ENCODE assay signal across 9 cellular contexts in the genomic region with DNA sequence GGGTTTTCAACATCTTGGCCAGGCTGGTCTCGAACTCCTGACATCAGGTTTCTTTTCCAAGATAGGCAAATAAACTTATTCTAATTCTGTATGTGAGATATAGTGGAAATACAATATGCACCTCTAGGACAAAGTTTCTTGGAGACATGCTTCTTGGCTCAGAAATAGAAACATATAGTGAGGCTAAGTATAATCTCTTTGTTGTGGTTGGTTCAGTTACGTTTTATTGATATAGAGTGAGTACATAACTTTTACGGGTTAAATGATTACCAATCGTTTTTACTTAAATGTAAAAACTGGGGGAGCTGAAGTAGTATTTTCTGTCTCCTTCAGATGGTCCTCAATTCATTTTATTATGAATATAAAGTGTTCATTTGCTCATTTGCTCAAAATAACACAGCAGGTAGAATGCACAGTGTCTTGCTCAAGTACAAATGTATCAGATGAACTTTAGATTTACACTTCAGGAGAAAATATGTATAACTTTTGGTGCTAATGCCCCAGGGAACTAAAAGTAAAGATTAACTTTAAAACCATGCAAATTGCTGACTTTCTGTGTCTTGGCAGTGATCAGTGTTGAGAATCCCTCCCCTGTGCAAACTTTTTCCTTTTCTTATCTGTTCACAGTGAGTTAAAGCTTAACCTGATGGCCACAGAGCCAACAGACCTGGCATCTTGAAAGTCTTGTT.
DNase-seq lines count a peak whose midpoint lies in the region; ATAC-seq and TF ChIP-seq lines count a peak whose summit lies in the region.
"Had no signal": no experiment of that assay in that cellular context is flagged by ENCODE, and none has a peak within 500 bp of the region (broad histone marks: within the 10 kb centered on the region; RNA-seq: fewer than 3 reads in every experiment).

No MANE protein-coding gene starts in this region.

- H3K4me3 Mint-ChIP-seq in activated CD4-positive, alpha-beta memory T cell treated with anti-CD3 and anti-CD28 coated beads, Interleukin-2, amount 10 ng/mL, durations not matched to agents 7 days and 5 days = no peak overlapping the region

- peaks cover 72% of the 10 kb centered on the region for H3K4me1 Mint-ChIP-seq in activated CD4-positive, alpha-beta memory T cell treated with anti-CD3 and anti-CD28 coated beads, Interleukin-2, amount 10 ng/mL, durations not matched to agents 7 days and 5 days

- TF ChIP-seq POLR2A in testis (IDR thresholded peaks at IDR 0.05) = no peak

- WGBS in testis, 2 donors = 67 to 70% methylated on average over 4 of the region's 4 CpGs

- H3K27ac ChIP-seq in ACC112 (ENCODE audit: low read depth, low read length) (peak overlapping the region; percentile 78; the same call in 1 of the 2 replicates), testis (peak overlapping the region in 1 of 2 donors; percentile 16)

- H3K27me3 ChIP-seq in ACC112 (ENCODE audit: insufficient read depth, low read length) = no peaks in the 10 kb centered on the region
- H3K27me3 ChIP-seq in testis = no peaks in the 10 kb centered on the region

- H3K9me3 ChIP-seq in testis = no peaks in the 10 kb centered on the region

- intact Hi-C loops in testis (cut with DNase I; ENCODE audit: low total_unique reads) = no loop called here

- peak; percentile 53 for ATAC-seq in GM19468 (IDR thresholded peaks at IDR 0.05; ENCODE audit: extremely low read depth, unreplicated experiment)

- H3K36me3 Mint-ChIP-seq in activated CD4-positive, alpha-beta memory T cell treated with anti-CD3 and anti-CD28 coated beads, Interleukin-2, amount 10 ng/mL, durations not matched to agents 7 days and 5 days (ENCODE audit: low read depth) = peaks cover 13% of the 10 kb centered on the region
- H3K36me3 Mint-ChIP-seq: IgD-negative memory B cell had no signal

- H3K4me3 ChIP-seq in ACC112 (ENCODE audit: low read depth, low read length) (no peak overlapping the region), testis (no peak overlapping the region)

- TF ChIP-seq CTCF in testis (IDR thresholded peaks at IDR 0.05) = no peak

- H3K4me1 ChIP-seq in ACC112 (ENCODE audit: control insufficient read depth, insufficient read depth, low read length, unreplicated experiment) (peaks cover 50% of the 10 kb centered on the region), testis (peaks cover 26% of the 10 kb centered on the region)

- H3K9me3 Mint-ChIP-seq in activated CD4-positive, alpha-beta memory T cell treated with anti-CD3 and anti-CD28 coated beads, Interleukin-2, amount 10 ng/mL, durations not matched to agents 7 days and 5 days = no peaks in the 10 kb centered on the region
- H3K9me3 Mint-ChIP-seq: IgD-negative memory B cell had no signal

- H3K79me2 ChIP-seq in ACC112 (ENCODE audit: control insufficient read depth, insufficient read depth, low read length, unreplicated experiment) = peaks cover 90% of the 10 kb centered on the region

- no peak overlapping the region for H2AFZ ChIP-seq in ACC112 (ENCODE audit: low read length, unreplicated experiment)

- POLR2A ChIA-PET in activated CD4-positive, alpha-beta memory T cell treated with anti-CD3 and anti-CD28 coated beads, Interleukin-2, amount 10 ng/mL, durations not matched to agents 7 days and 5 days (lab: Charles Lee) = interaction anchor here (0.6 to 8.9 kb wide), 2 partner anchors 75 to 78 kb away, joined by 3 to 396 read pairs; partner anchors contain the start of gene AFF1

- CTCF ChIA-PET in activated CD4-positive, alpha-beta memory T cell treated with anti-CD3 and anti-CD28 coated beads, Interleukin-2, amount 10 ng/mL, durations not matched to agents 7 days and 5 days (lab: Charles Lee) = interaction anchor here (1.5 to 1.9 kb wide), 3 partner anchors 12 to 487 kb away, joined by 3 to 6 read pairs (median 4); no protein-coding TSS in a partner anchor

- DNase-seq in HT-29 (ENCODE audit: low spot score) (peak; percentile 72), kidney tubule cell (ENCODE audit: low spot score) (peak; percentile 62), testis (no peak), ecto neural progenitor cell (ENCODE audit: low spot score) (no peak), T-helper 9 cell (no peak)
- no peak for DNase-seq in activated CD4-positive, alpha-beta memory T cell treated with anti-CD3 and anti-CD28 coated beads, Interleukin-2, amount 10 ng/mL, durations not matched to agents 7 days and 5 days

- H3K27me3 Mint-ChIP-seq in activated CD4-positive, alpha-beta memory T cell treated with anti-CD3 and anti-CD28 coated beads, Interleukin-2, amount 10 ng/mL, durations not matched to agents 7 days and 5 days = no peaks in the 10 kb centered on the region

- H3K27ac Mint-ChIP-seq in activated CD4-positive, alpha-beta memory T cell treated with anti-CD3 and anti-CD28 coated beads, Interleukin-2, amount 10 ng/mL, durations not matched to agents 7 days and 5 days = no peak overlapping the region
- H3K27ac Mint-ChIP-seq: IgD-negative memory B cell had no signal

- H3K36me3 ChIP-seq in ACC112 (ENCODE audit: insufficient read depth, low read length) = no peaks in the 10 kb centered on the region
- no peaks in the 10 kb centered on the region for H3K36me3 ChIP-seq in testis (ENCODE audit: low read depth, missing control alignments)

Comparison
In these comparisons a context has a peak if more than half of its experiments do, and no peak if none do; other contexts are left out.
1. DNase-seq: peak in HT-29 (single experiment) and kidney tubule cell (single experiment); none in activated CD4-positive, alpha-beta memory T cell treated with anti-CD3 and anti-CD28 coated beads, Interleukin-2, amount 10 ng/mL, durations not matched to agents 7 days and 5 days (single experiment), testis (single experiment), ecto neural progenitor cell (single experiment) and T-helper 9 cell (single experiment).